ENCODE assay signal across 9 cellular contexts in genomic region chr17:37405955-37406634, GRCh38. TPM values are rescaled to one million over a fixed set of nuclear protein-coding genes. Genes with fewer than 3 reads are reported as not detected.
DNase-seq lines count a peak whose midpoint lies in the region; ATAC-seq, FAIRE-seq and TF ChIP-seq lines count a peak whose summit lies in the region.
"Had no signal": no experiment of that assay in that cellular context is flagged by ENCODE, and none has a peak within 500 bp of the region (broad histone marks: within the 10 kb centered on the region; RNA-seq: fewer than 3 reads in every experiment).

No MANE protein-coding gene starts in this region.

- H3K27me3 ChIP-seq in prostate gland (replicated peaks; ENCODE audit: insufficient read depth) = no peaks in the 10 kb centered on the region

- H3K9ac ChIP-seq in SK-N-MC (ENCODE audit: insufficient read length) = peak overlapping the region; percentile 96

- H3K36me3 ChIP-seq in SK-N-MC (ENCODE audit: insufficient read depth, low read length) = peaks cover 15% of the 10 kb centered on the region
- H3K36me3 ChIP-seq in prostate gland = no peaks in the 10 kb centered on the region

- H3K9me3 ChIP-seq in SK-N-MC (ENCODE audit: low read depth, low read length) (no peaks in the 10 kb centered on the region), prostate gland (no peaks in the 10 kb centered on the region)

- no peaks in the 10 kb centered on the region for H3K4me1 ChIP-seq in prostate gland (replicated peaks)

- H3K4me3 ChIP-seq in SK-N-MC (peak overlapping the region; percentile 90), prostate gland (peak overlapping the region; percentile 67 to 84)

- no peak for TF ChIP-seq CTCF in prostate gland (IDR thresholded peaks at IDR 0.05)
- no peak for TF ChIP-seq CTCF in D721Med (IDR thresholded peaks at IDR 0.05; ENCODE audit: insufficient read depth, missing control alignments)

- under 1% methylated on average over 21 of the region's 21 CpGs for WGBS in prostate gland

- peak; percentile 28 for ATAC-seq in HG02938 (IDR thresholded peaks at IDR 0.05; ENCODE audit: unreplicated experiment)

- DNase-seq in NCI-H748 (lab: John Stamatoyannopoulos, UW; ENCODE audit: unreplicated experiment) (peak; percentile 46), NCI-H748 treated with DMSO at 0.1 percent for 48 hours (lab: John Stamatoyannopoulos, UW) (no peak), SK-N-MC (ENCODE audit: low read depth, low spot score) (no peak), fibroblast of gingiva (ENCODE audit: low read depth) (peak; percentile 2), prostate gland (ENCODE audit: low spot score) (no peak), D721Med (ENCODE audit: insufficient read length, low spot score) (no peak), NCI-H1436 (lab: John Stamatoyannopoulos, UW) (no peak)

- FAIRE-seq in D721Med (lab: Jason Lieb, UNC) = no peak
- FAIRE-seq: colon had no signal

- no peak for TF ChIP-seq POLR2A in prostate gland (IDR thresholded peaks at IDR 0.05)

- intact Hi-C loops in prostate gland (cut with DNase I) = loop anchor here (2.0 kb wide), 1 partner anchor 85 kb away; no protein-coding TSS in a partner anchor

- H3K27ac ChIP-seq in SK-N-MC = peak overlapping the region; percentile 48; the same call in 1 of the 2 replicates
- peak overlapping the region; percentile 85 to 88 for H3K27ac ChIP-seq in prostate gland

RNA-seq across cellular contexts. Expression of gene ACACA, which starts 0.5 kb away (rescaled TPM):
- 10 to 100 TPM; 54.2 to 71.3 TPM for total RNA-seq in prostate gland

RNA-seq across cellular contexts. Expression of gene TADA2A, which starts 0.6 kb away (rescaled TPM):
- 10 to 100 TPM; 13.0 to 29.7 TPM for total RNA-seq in prostate gland

RNA-seq across cellular contexts. Expression of gene C17orf78, which starts 30.3 kb away (rescaled TPM):
- total RNA-seq in prostate gland = not detected

Comparison
In these comparisons a context has a peak if more than half of its experiments do, and no peak if none do; other contexts are left out.
1. DNase-seq: peak in NCI-H748 (single experiment) and fibroblast of gingiva (single experiment); none in NCI-H748 treated with DMSO at 0.1 percent for 48 hours (single experiment), SK-N-MC (single experiment), prostate gland (single experiment), D721Med (single experiment) and NCI-H1436 (single experiment).